ENCODE assay signal across 13 cellular contexts in genomic region chr10:35369049-35369760, GRCh38. TPM values are rescaled to one million over a fixed set of nuclear protein-coding genes. Genes with fewer than 3 reads are reported as not detected.
DNase-seq lines count a peak whose midpoint lies in the region; ATAC-seq lines count a peak whose summit lies in the region.
"Had no signal": no experiment of that assay in that cellular context is flagged by ENCODE, and none has a peak within 500 bp of the region (broad histone marks: within the 10 kb centered on the region; RNA-seq: fewer than 3 reads in every experiment).

No MANE protein-coding gene starts in this region.

- peak overlapping the region; percentile 65 for H3K27ac ChIP-seq in adipose tissue (ENCODE audit: low read depth, low read length)
- H3K27ac ChIP-seq in subcutaneous abdominal adipose tissue (ENCODE audit: low read depth, low read length): peak overlapping the region; percentile 32
- H3K27ac ChIP-seq: RWPE1 had no signal

- no peaks in the 10 kb centered on the region for H3K27me3 ChIP-seq in subcutaneous abdominal adipose tissue (ENCODE audit: control insufficient read depth in 5 of 5, insufficient read depth in 4 of 5, low read length in 5 of 5)

- no peaks in the 10 kb centered on the region for H3K9me3 ChIP-seq in subcutaneous abdominal adipose tissue (ENCODE audit: control insufficient read depth in 5 of 5, low read length in 5 of 5)

- ATAC-seq in left lobe of liver (peak; percentile 80), GM18858 (IDR thresholded peaks at IDR 0.05; ENCODE audit: unreplicated experiment) (no peak), GM18498 (IDR thresholded peaks at IDR 0.05; ENCODE audit: unreplicated experiment) (no peak)

- H3K36me3 ChIP-seq in subcutaneous abdominal adipose tissue (ENCODE audit: control insufficient read depth in 5 of 5, insufficient read depth in 5 of 5, low read length in 5 of 5): no peaks in the 10 kb centered on the region

- H3K9ac ChIP-seq in subcutaneous abdominal adipose tissue (ENCODE audit: low read length in 5 of 5): no peak overlapping the region

- no peak overlapping the region for H3K4me3 ChIP-seq in subcutaneous abdominal adipose tissue (ENCODE audit: low read depth in 1 of 5, low read length in 5 of 5)

- DNase-seq in KBM-7 (peak; percentile 64), left lobe of liver (ENCODE audit: low spot score) (no peak), cerebellum (ENCODE audit: low spot score) (no peak), posterior cingulate gyrus (no peak)
- DNase-seq: activated CD8-positive, alpha-beta memory T cell treated with anti-CD3 and anti-CD28 coated beads, Interleukin-2, amount 50 U/mL, for 48 hours; NCI-H1417; stimulated activated CD4-positive, alpha-beta T cell treated with anti-CD3 and anti-CD28 coated beads, Interleukin-12 subunit alpha, Interleukin-12 subunit beta, amount 100 ng/mL, for 4 hours; stimulated activated naive CD8-positive, alpha-beta T cell treated with anti-CD3 and anti-CD28 coated beads, Interleukin-15, amount 100 ng/mL, for 72 hours had no signal

- 15 to 27% (median 27%) methylated on average over 7 of the region's 7 CpGs for WGBS in adipose tissue, 3 donors

- intact Hi-C loops in posterior cingulate gyrus (cut with DNase I): no loop called here

- in situ Hi-C loops in KBM-7 (cut with MboI; ENCODE audit: low pct_unique_long_range_greater_than_20kb, low sequenced_read_pairs): no loop called here

- peaks cover 7 to 50% (median 29%) of the 10 kb centered on the region in 5 donors for H3K4me1 ChIP-seq in subcutaneous abdominal adipose tissue (ENCODE audit: control insufficient read depth in 5 of 5, insufficient read depth in 5 of 5, low read length in 5 of 5)

RNA-seq across cellular contexts. Expression of gene CCNY, which starts 32.9 kb away (rescaled TPM):
- 10 to 100 TPM; 14.0 to 38.6 (median 24.6) TPM for polyA plus RNA-seq in adipose tissue
- total RNA-seq in left lobe of liver (48.4 TPM), cerebellum (33.6 TPM)
